Comparison of ENCODE assay signal across 1 cellular context in the genomic region with DNA sequence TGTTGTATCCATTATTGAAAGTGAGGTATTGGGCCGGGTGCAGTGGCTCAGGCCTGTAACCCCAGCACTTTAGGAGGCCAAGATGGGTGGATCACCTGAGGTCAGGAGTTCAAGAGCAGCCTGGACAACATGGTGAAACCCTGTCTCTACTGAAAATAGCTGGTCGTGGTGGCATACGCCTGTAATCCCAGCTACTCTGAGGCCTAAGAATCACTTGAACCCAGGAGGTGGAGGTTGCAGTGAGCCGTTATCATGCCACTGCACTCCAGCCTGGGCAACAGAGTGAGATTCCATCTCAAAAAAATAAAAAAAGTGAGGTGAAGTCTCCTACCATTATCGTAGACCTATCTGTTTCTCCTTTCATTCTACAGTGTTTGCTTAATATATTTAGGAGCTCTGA.
TF ChIP-seq lines count a peak whose summit lies in the region.

No MANE protein-coding gene starts in this region.

TF ChIP-seq in GM12878, 131 proteins besides CTCF, POLR2A, EP300 and RAD21:
- TF ChIP-seq, protein P1, sequence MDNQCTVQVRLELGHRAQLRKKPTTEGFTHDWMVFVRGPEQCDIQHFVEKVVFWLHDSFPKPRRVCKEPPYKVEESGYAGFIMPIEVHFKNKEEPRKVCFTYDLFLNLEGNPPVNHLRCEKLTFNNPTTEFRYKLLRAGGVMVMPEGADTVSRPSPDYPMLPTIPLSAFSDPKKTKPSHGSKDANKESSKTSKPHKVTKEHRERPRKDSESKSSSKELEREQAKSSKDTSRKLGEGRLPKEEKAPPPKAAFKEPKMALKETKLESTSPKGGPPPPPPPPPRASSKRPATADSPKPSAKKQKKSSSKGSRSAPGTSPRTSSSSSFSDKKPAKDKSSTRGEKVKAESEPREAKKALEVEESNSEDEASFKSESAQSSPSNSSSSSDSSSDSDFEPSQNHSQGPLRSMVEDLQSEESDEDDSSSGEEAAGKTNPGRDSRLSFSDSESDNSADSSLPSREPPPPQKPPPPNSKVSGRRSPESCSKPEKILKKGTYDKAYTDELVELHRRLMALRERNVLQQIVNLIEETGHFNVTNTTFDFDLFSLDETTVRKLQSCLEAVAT (IDR thresholded peaks at IDR 0.05): peak; percentile 75; the same call in 1 of the 2 replicates
